8 cellular contexts compared by ENCODE assay signal in the genomic region with DNA sequence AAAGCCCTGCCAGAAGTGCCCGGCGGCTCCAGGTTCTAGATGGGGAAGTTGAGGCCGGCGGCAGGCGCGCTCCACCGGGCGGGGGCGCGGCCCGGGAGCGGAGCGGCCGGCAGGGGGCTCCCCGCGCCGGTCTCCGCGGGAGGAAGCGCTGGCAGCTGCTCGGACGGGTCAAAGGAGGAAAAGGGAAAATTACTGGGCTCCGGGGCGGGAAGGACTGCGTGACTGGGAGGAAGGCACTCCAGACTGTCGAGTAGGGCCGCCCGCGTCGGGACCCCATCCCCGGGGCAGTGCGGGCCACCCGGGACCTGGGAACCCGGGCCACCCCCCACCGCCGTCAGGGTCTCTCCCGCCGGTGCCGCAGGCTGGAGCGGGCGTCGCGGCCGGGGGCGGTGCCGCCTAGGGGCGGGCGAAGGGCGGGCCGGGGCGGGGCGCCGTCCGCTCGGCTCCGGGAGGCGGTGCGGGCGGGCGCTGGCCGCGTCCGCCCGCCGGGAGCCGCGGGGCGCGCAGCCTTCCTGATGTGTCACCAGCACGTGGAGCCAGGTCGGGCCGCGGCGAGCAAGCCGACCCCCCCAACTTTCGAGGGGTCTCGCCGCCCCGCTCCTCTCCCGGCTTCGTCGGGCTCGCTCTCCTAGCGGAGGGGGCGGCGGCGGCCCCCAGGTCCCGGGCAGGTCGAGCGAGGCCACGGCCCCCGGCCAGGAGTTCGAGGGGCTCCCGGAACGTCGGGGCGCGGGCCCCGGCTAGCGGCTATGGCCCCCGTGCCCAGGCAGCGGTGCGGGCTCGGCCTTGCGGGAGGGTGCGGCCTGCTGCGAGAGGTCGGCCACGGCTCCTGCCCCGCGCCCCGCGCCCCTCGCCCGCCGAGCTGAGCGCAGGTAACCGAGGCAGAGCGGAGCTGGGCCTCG.
A peak's percentile ranks its signal among the peaks of the same experiment; 100 is the strongest.
DNase-seq lines count a peak whose midpoint lies in the region; ATAC-seq and TF ChIP-seq lines count a peak whose summit lies in the region.

No MANE protein-coding gene starts in this region.

- H3K9me3 Mint-ChIP-seq in GM23338 (no peaks in the 10 kb centered on the region), activated B cell treated with CpG ODN at 0.5 μM for 24 hours (no peaks in the 10 kb centered on the region)

- POLR2A ChIA-PET in activated B cell treated with CpG ODN at 0.5 μM for 24 hours (lab: Charles Lee), result interaction anchor here (0.6 to 3.7 kb wide), 6 partner anchors 9 to 331 kb away, joined by 3 to 33 read pairs (median 4); no protein-coding TSS in a partner anchor

- H3K27ac Mint-ChIP-seq in GM23338, result no peak overlapping the region
- H3K27ac Mint-ChIP-seq in activated B cell treated with CpG ODN at 0.5 μM for 24 hours, result peak overlapping the region; percentile 18

- H3F3A ChIP-seq in GM23338 (replicated peaks; ENCODE audit: low read depth), result 0 out of 2 replicates have a peak, but pooled peaks cover 9% of the 10 kb centered on the region
- H3F3A ChIP-seq in smooth muscle cell (ENCODE audit: low read depth), result peaks cover under 1% of the 10 kb centered on the region

- peaks cover 28% of the 10 kb centered on the region for H3K27me3 ChIP-seq in GM23338 (ENCODE audit: insufficient read depth)
- no peaks in the 10 kb centered on the region for H3K27me3 ChIP-seq in smooth muscle cell (ENCODE audit: low read depth)

- H3K36me3 ChIP-seq in GM23338 (ENCODE audit: insufficient read depth), result no peaks in the 10 kb centered on the region
- H3K36me3 ChIP-seq in smooth muscle cell (ENCODE audit: low read depth), result no peaks in the 10 kb centered on the region

- H3K4me1 Mint-ChIP-seq in GM23338 (peaks cover 33% of the 10 kb centered on the region), activated B cell treated with CpG ODN at 0.5 μM for 24 hours (peaks cover 35% of the 10 kb centered on the region)

- H3K27me3 Mint-ChIP-seq in GM23338 (ENCODE audit: insufficient read depth, low read depth, poor library complexity), result peaks cover 22% of the 10 kb centered on the region
- no peaks in the 10 kb centered on the region for H3K27me3 Mint-ChIP-seq in activated B cell treated with CpG ODN at 0.5 μM for 24 hours

- CTCF ChIA-PET in activated B cell treated with CpG ODN at 0.5 μM for 24 hours (lab: Charles Lee), result interaction anchor here (0.7 to 6.7 kb wide), 10 partner anchors 13 to 300 kb away, joined by 3 to 63 read pairs (median 4); a partner anchor contains a TSS

- H3K79me2 ChIP-seq in GM23338 (replicated peaks; ENCODE audit: insufficient read depth), result 0 out of 2 replicates have a peak, but pooled peaks cover 3% of the 10 kb centered on the region
- H3K79me2 ChIP-seq in smooth muscle cell (ENCODE audit: low read depth), result peaks cover 49% of the 10 kb centered on the region

- H2AFZ ChIP-seq in GM23338 (peak overlapping the region; percentile 96), smooth muscle cell (ENCODE audit: low read depth) (peak overlapping the region; percentile 81)

- no peaks in the 10 kb centered on the region for H3K9me2 ChIP-seq in GM23338 (ENCODE audit: insufficient read depth)

- DNase-seq in Caki2 (ENCODE audit: low read depth), result peak; percentile 85
- DNase-seq in GM23338 (ENCODE audit: low spot score), result peak; percentile 82
- peak; percentile 49 to 75 for DNase-seq in NCI-H1930 (lab: John Stamatoyannopoulos, UW)
- DNase-seq in activated B cell treated with CpG ODN at 0.5 μM for 24 hours, result peak; percentile 75
- DNase-seq in caudate nucleus (lab: John Stamatoyannopoulos, UW), result peak in 54 of 61 donors; percentile 4 to 82 (median 47)
- DNase-seq in iris pigment epithelial cell (ENCODE audit: low read depth), result peak; percentile 79
- DNase-seq in smooth muscle cell (lab: John Stamatoyannopoulos, UW; ENCODE audit: unreplicated experiment), result peak; percentile 92

- intact Hi-C loops in activated B cell treated with CpG ODN at 0.5 μM for 24 hours (cut with micrococcal nuclease), result loop anchor here (1.0 to 2.0 kb wide), 4 partner anchors 9 to 283 kb away; no protein-coding TSS in a partner anchor

- H3K4me3 ChIP-seq in GM23338 (peak overlapping the region; percentile 65), smooth muscle cell (peak overlapping the region; percentile 59)

- H4K20me1 ChIP-seq in GM23338 (replicated peaks; ENCODE audit: insufficient read depth) (peaks cover 3% of the 10 kb centered on the region; the same call in 1 of the 2 replicates), smooth muscle cell (ENCODE audit: low read depth) (peaks cover 21% of the 10 kb centered on the region)

- H3K36me3 Mint-ChIP-seq in GM23338 (ENCODE audit: low read depth) (peaks cover 3% of the 10 kb centered on the region; the same call in 1 of the 3 replicates), activated B cell treated with CpG ODN at 0.5 μM for 24 hours (ENCODE audit: low read depth) (no peaks in the 10 kb centered on the region)

- H3K4me3 Mint-ChIP-seq in GM23338 (peak overlapping the region; percentile 63), activated B cell treated with CpG ODN at 0.5 μM for 24 hours (peak overlapping the region; percentile 73)

- H3K4me1 ChIP-seq in GM23338 (ENCODE audit: insufficient read depth) (peaks cover 26% of the 10 kb centered on the region), smooth muscle cell (ENCODE audit: low read depth) (peaks cover 19% of the 10 kb centered on the region)

- H3K9ac ChIP-seq in smooth muscle cell (ENCODE audit: low read depth), result peak overlapping the region; percentile 92

- H3K4me2 ChIP-seq in GM23338 (peak overlapping the region; percentile 80), smooth muscle cell (peak overlapping the region; percentile 79)

- TF ChIP-seq CTCF in GM23338 (conservative IDR thresholded peaks at IDR 0.05; ENCODE audit: low read depth in 2 of 2) (peak; percentile 60 to 76), activated B cell treated with CpG ODN at 0.5 μM for 24 hours (IDR thresholded peaks at IDR 0.05) (no peak), smooth muscle cell (IDR thresholded peaks at IDR 0.05; ENCODE audit: borderline replicate concordance, insufficient read depth, poor library complexity, severe bottlenecking) (peak; percentile 84)

- H3K27ac ChIP-seq in GM23338 (ENCODE audit: low read depth) (no peak overlapping the region), caudate nucleus (ENCODE audit: low read depth, low read length) (peak overlapping the region; percentile 2), smooth muscle cell (ENCODE audit: low read depth) (peak overlapping the region; percentile 85)

- WGBS in smooth muscle cell (ENCODE audit: low lambda C conversion rate), result 1% methylated on average over 83 of the region's 120 CpGs

- no peaks in the 10 kb centered on the region for H3K9me3 ChIP-seq in smooth muscle cell (replicated peaks; ENCODE audit: low read depth)

- in situ Hi-C loops in Caki2 (cut with HindIII; ENCODE audit: low pct_unique_long_range_greater_than_20kb, low sequenced_read_pairs), result no loop called here

- peak; percentile 56 for ATAC-seq in GM23338
- peak; percentile 94 for ATAC-seq in activated B cell treated with CpG ODN at 0.5 μM for 24 hours (ENCODE audit: low read depth)
- no peak for ATAC-seq in GM18519 (IDR thresholded peaks at IDR 0.05; ENCODE audit: low FRiP score, unreplicated experiment)

TF ChIP-seq in GM23338, 12 proteins besides CTCF, POLR2A, EP300 and RAD21:
- TF ChIP-seq POLR2AphosphoS5 (IDR thresholded peaks at IDR 0.05; ENCODE audit: low read depth), result peak; percentile 40
- TF ChIP-seq EZH2phosphoT487 (IDR thresholded peaks at IDR 0.05; ENCODE audit: unreplicated experiment), result no peak
- peak; percentile 42; the same call in 1 of the 2 replicates for TF ChIP-seq CREB1 (CRISPR knock-in tag; IDR thresholded peaks at IDR 0.05; ENCODE audit: low read depth)
TF ChIP-seq in GM23338: peak in this region for 2.
